ENCODE assay signal across 11 cellular contexts in the genomic region with DNA sequence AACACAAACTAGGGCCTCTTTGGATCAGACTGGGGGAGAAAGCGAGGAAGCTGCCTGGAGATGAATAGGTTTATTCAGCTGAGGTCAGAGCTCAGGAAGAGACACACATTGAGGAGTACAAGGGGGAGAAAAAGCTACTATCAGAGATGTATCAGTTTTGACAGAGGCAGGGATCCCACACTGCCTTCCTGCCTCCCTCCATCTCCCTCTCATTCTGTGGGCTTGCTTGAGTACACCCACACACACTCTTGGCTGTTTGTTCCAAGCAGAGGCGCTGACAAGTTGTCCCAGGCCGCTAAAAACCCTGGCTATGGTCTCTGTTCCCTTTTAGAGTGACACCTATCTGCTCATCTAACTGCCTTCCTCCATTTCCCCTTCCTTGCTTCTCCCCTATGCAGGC. TPM values are rescaled to one million over a fixed set of nuclear protein-coding genes. Genes with fewer than 3 reads are reported as not detected.
DNase-seq lines count a peak whose midpoint lies in the region; ATAC-seq and TF ChIP-seq lines count a peak whose summit lies in the region.
"Had no signal": no experiment of that assay in that cellular context is flagged by ENCODE, and none has a peak within 500 bp of the region (broad histone marks: within the 10 kb centered on the region; RNA-seq: fewer than 3 reads in every experiment).

No MANE protein-coding gene starts in this region.

- POLR2A ChIA-PET in MCF 10A (lab: Yijun Ruan, JAX) = interaction anchor here (5.4 kb wide), 1 partner anchor 15 kb away, joined by 56 read pairs; no protein-coding TSS in a partner anchor
- POLR2A ChIA-PET in activated naive CD8-positive, alpha-beta T cell treated with anti-CD3 and anti-CD28 coated beads, Interleukin-2, amount 10 ng/mL, durations not matched to agents 7 days and 5 days (lab: Charles Lee) = no interaction called here

- H3K36me3 Mint-ChIP-seq in MCF 10A (ENCODE audit: insufficient read depth, unreplicated experiment) (peaks cover 44% of the 10 kb centered on the region), naive B cell (peaks cover 0 to 17% of the 10 kb centered on the region in 2 donors)
- H3K36me3 Mint-ChIP-seq in activated naive CD8-positive, alpha-beta T cell treated with anti-CD3 and anti-CD28 coated beads, Interleukin-2, amount 10 ng/mL, durations not matched to agents 7 days and 5 days = peaks cover 6% of the 10 kb centered on the region

- no peaks in the 10 kb centered on the region for H4K20me1 ChIP-seq in mammary epithelial cell (ENCODE audit: insufficient read depth, low read length)

- H3K27me3 ChIP-seq in mammary epithelial cell (ENCODE audit: insufficient read depth, low read length) = no peaks in the 10 kb centered on the region
- no peaks in the 10 kb centered on the region for H3K27me3 ChIP-seq in upper lobe of left lung

- H3K27ac ChIP-seq in mammary epithelial cell (ENCODE audit: insufficient read depth, low read depth, low read length) (no peak overlapping the region), upper lobe of left lung (peak overlapping the region; percentile 5 to 84 (median 66))

- BruUV-seq in MCF 10A (replicated peaks; lab: Mats Ljungman, UMichigan) (no TSS peak), mammary epithelial cell (replicated peaks; lab: Mats Ljungman, UMichigan) (no TSS peak)

- peaks cover 45% of the 10 kb centered on the region for H3K4me1 Mint-ChIP-seq in MCF 10A (ENCODE audit: insufficient read depth, unreplicated experiment)
- H3K4me1 Mint-ChIP-seq in activated naive CD8-positive, alpha-beta T cell treated with anti-CD3 and anti-CD28 coated beads, Interleukin-2, amount 10 ng/mL, durations not matched to agents 7 days and 5 days = peaks cover 30% of the 10 kb centered on the region
- peaks cover 32 to 47% (median 41%) of the 10 kb centered on the region in 3 donors for H3K4me1 Mint-ChIP-seq in naive B cell

- H2AFZ ChIP-seq in mammary epithelial cell (ENCODE audit: low read depth, low read length) = no peak overlapping the region

- H3K9me3 ChIP-seq in mammary epithelial cell (replicated peaks; ENCODE audit: insufficient read depth, low read length) = no peaks in the 10 kb centered on the region
- H3K9me3 ChIP-seq in upper lobe of left lung = no peaks in the 10 kb centered on the region

- CTCF ChIA-PET in MCF 10A (lab: Yijun Ruan, JAX) (interaction anchor here (1.5 kb wide), 1 partner anchor 15 kb away, joined by 17 read pairs; no protein-coding TSS in a partner anchor), mammary epithelial cell (lab: Charles Lee; ENCODE audit: low non-redundant PET) (no interaction called here)

- no peak overlapping the region for H3K4me3 ChIP-seq in mammary epithelial cell (replicated peaks in 1 of 3; ENCODE audit: insufficient read depth in 1 of 3, low read depth in 2 of 3, low read length in 3 of 3)
- H3K4me3 ChIP-seq in upper lobe of left lung = no peak overlapping the region
- H3K4me3 ChIP-seq: K562 had no signal

- no peak for ATAC-seq in activated naive CD8-positive, alpha-beta T cell treated with anti-CD3 and anti-CD28 coated beads, Interleukin-2, amount 10 ng/mL, durations not matched to agents 7 days and 5 days (ENCODE audit: low read depth)
- ATAC-seq in naive B cell (ENCODE audit: low read depth in 2 of 2) (no peak), upper lobe of left lung (ENCODE audit: low FRiP score in 2 of 2) (no peak), sciatic nerve (no peak)
- ATAC-seq: activated CD4-positive, CD25-positive, alpha-beta regulatory T cell treated with anti-CD3 and anti-CD28 coated beads, Interleukin-2, amount 50 U/mL, for 24 hours; K562 had no signal

- in situ Hi-C loops in mammary epithelial cell (cut with MboI; ENCODE audit: low sequenced_read_pairs in 2 of 2) = no loop called here

- WGBS in mammary epithelial cell (ENCODE audit: low coverage, missing lambda C conversion rate) = 74% methylated on average over 3 of the region's 3 CpGs
- 61 to 82% methylated on average over 3 of the region's 3 CpGs for WGBS in upper lobe of left lung, 2 donors

- TF ChIP-seq EP300 in upper lobe of left lung (IDR thresholded peaks at IDR 0.05) = no peak

- intact Hi-C loops in MCF 10A (cut with micrococcal nuclease) = no loop called here
- intact Hi-C loops in mammary epithelial cell (cut with micrococcal nuclease) = no loop called here
- intact Hi-C loops in sciatic nerve (cut with DNase I) = no loop called here

- H3K36me3 ChIP-seq in mammary epithelial cell (ENCODE audit: insufficient read depth, low read length) = peaks cover 2% of the 10 kb centered on the region
- peaks cover 0 to 9% (median 2%) of the 10 kb centered on the region in 4 donors for H3K36me3 ChIP-seq in upper lobe of left lung

- peaks cover 8% of the 10 kb centered on the region for H3K79me2 ChIP-seq in mammary epithelial cell (ENCODE audit: insufficient read depth, low read length)

- no peak for TF ChIP-seq CTCF in MCF 10A (IDR thresholded peaks at IDR 0.05; ENCODE audit: unreplicated experiment)
- TF ChIP-seq CTCF in mammary epithelial cell (conservative IDR thresholded peaks at IDR 0.05 in 1 of 2, IDR thresholded peaks at IDR 0.05 in 1 of 2; ENCODE audit: extremely low read depth in 1 of 2, insufficient read depth in 1 of 2, low read depth in 1 of 2, low read length in 2 of 2) = no peak
- no peak for TF ChIP-seq CTCF in upper lobe of left lung (IDR thresholded peaks at IDR 0.05)

- no peak overlapping the region for H3K9ac ChIP-seq in mammary epithelial cell (ENCODE audit: insufficient read depth, low read length)

- no peaks in the 10 kb centered on the region for H3K9me3 Mint-ChIP-seq in MCF 10A (ENCODE audit: unreplicated experiment)
- H3K9me3 Mint-ChIP-seq in activated naive CD8-positive, alpha-beta T cell treated with anti-CD3 and anti-CD28 coated beads, Interleukin-2, amount 10 ng/mL, durations not matched to agents 7 days and 5 days = no peaks in the 10 kb centered on the region
- no peaks in the 10 kb centered on the region for H3K9me3 Mint-ChIP-seq in naive B cell

- DNase-seq in MCF 10A (ENCODE audit: unreplicated experiment) = no peak
- DNase-seq in mammary epithelial cell = no peak
- DNase-seq in activated naive CD8-positive, alpha-beta T cell treated with anti-CD3 and anti-CD28 coated beads, Interleukin-2, amount 10 ng/mL, durations not matched to agents 7 days and 5 days = no peak
- DNase-seq in naive B cell = no peak
- no peak for DNase-seq in upper lobe of left lung
- no peak for DNase-seq in sciatic nerve (ENCODE audit: low spot score)
- no peak for DNase-seq in dedifferentiated amniotic fluid mesenchymal stem cell (ENCODE audit: extremely low spot score)
- no peak for DNase-seq in NCI-H146 treated with DMSO at 0.1 percent for 48 hours (lab: John Stamatoyannopoulos, UW; ENCODE audit: unreplicated experiment)

- TF ChIP-seq POLR2A in upper lobe of left lung (IDR thresholded peaks at IDR 0.05) = no peak

- H3K4me2 ChIP-seq in mammary epithelial cell (ENCODE audit: insufficient read depth, low read depth, low read length) = no peak overlapping the region

- peak overlapping the region; percentile 92 for H3K27ac Mint-ChIP-seq in MCF 10A (ENCODE audit: low read depth, unreplicated experiment)
- peak overlapping the region; percentile 21 for H3K27ac Mint-ChIP-seq in activated naive CD8-positive, alpha-beta T cell treated with anti-CD3 and anti-CD28 coated beads, Interleukin-2, amount 10 ng/mL, durations not matched to agents 7 days and 5 days
- peak overlapping the region in 4 of 6 donors; percentile 59 to 95 (median 79) for H3K27ac Mint-ChIP-seq in naive B cell
- H3K27ac Mint-ChIP-seq: CD14-positive monocyte had no signal

- H3K27me3 Mint-ChIP-seq in MCF 10A (ENCODE audit: insufficient read depth, unreplicated experiment) (peaks cover 82% of the 10 kb centered on the region), naive B cell (peaks cover 0 to 19% (median 0%) of the 10 kb centered on the region in 3 donors)
- no peaks in the 10 kb centered on the region for H3K27me3 Mint-ChIP-seq in activated naive CD8-positive, alpha-beta T cell treated with anti-CD3 and anti-CD28 coated beads, Interleukin-2, amount 10 ng/mL, durations not matched to agents 7 days and 5 days

- H3K4me3 Mint-ChIP-seq in MCF 10A (ENCODE audit: unreplicated experiment) (peak overlapping the region; percentile 96), naive B cell (peak overlapping the region in 4 of 8 donors; percentile 2 to 70 (median 57))
- H3K4me3 Mint-ChIP-seq in activated naive CD8-positive, alpha-beta T cell treated with anti-CD3 and anti-CD28 coated beads, Interleukin-2, amount 10 ng/mL, durations not matched to agents 7 days and 5 days = no peak overlapping the region

- peaks cover 18% of the 10 kb centered on the region for H3K4me1 ChIP-seq in mammary epithelial cell (ENCODE audit: insufficient read depth, low read length)
- H3K4me1 ChIP-seq in upper lobe of left lung = peaks cover 3 to 15% (median 8%) of the 10 kb centered on the region in 4 donors

- dilution Hi-C loops in mammary epithelial cell (cut with HindIII; ENCODE audit: low sequenced_read_pairs) = no loop called here

RNA-seq across cellular contexts. Expression of a gene that starts 5.2 kb away (rescaled TPM):
- 39.3 and 41.6 TPM in 2 replicates for total RNA-seq in MCF 10A (2022)
- total RNA-seq in mammary epithelial cell = 10 to 100 TPM; 13.2 to 19.5 TPM
- 8.1 TPM for polyA plus RNA-seq in mammary epithelial cell
- polyA minus RNA-seq in mammary epithelial cell = 3.2 TPM
- total RNA-seq in activated naive CD8-positive, alpha-beta T cell treated with anti-CD3 and anti-CD28 coated beads, Interleukin-2, amount 10 ng/mL, durations not matched to agents 7 days and 5 days = 10 to 100 TPM; 73.2 to 76.4 TPM
- 10 to 100 TPM; 10.9 to 24.0 (median 14.5) TPM for polyA plus RNA-seq in naive B cell (ENCODE audit: low read depth in 6 of 6)
- 100 to 1,000 TPM in 1 of 6 donors, 10 to 100 TPM in 5; 33.4 to 162 (median 46.6) TPM for total RNA-seq in upper lobe of left lung
- total RNA-seq in sciatic nerve = 89.6 TPM

RNA-seq across cellular contexts. Expression of a gene that starts 6.6 kb away (rescaled TPM):
- total RNA-seq in MCF 10A (2022) (3.4 and 6.3 TPM in 2 replicates), mammary epithelial cell (1 to 10 TPM; 5.1 to 8.0 TPM), upper lobe of left lung (10 to 100 TPM in 4 of 6 donors, 1 to 10 TPM in 2; 7.6 to 68.1 (median 14.9) TPM), sciatic nerve (30.2 TPM)
- polyA plus RNA-seq in mammary epithelial cell (1.6 TPM), naive B cell (ENCODE audit: low read depth in 6 of 6) (1 to 10 TPM in 5 of 6 donors, not detected in 1; 1.2 to 3.8 (median 2.2) TPM)
- polyA minus RNA-seq in mammary epithelial cell = 9.5 TPM
- 10 to 100 TPM; 14.2 to 16.1 TPM for total RNA-seq in activated naive CD8-positive, alpha-beta T cell treated with anti-CD3 and anti-CD28 coated beads, Interleukin-2, amount 10 ng/mL, durations not matched to agents 7 days and 5 days

RNA-seq across cellular contexts. Expression of a gene that starts 38.8 kb away (rescaled TPM):
- total RNA-seq in MCF 10A (2022) (1.3 TPM in 2 replicates), mammary epithelial cell (1 to 10 TPM in 1 of 2 donors, under 1 TPM in 1; 0.56 to 1.7 TPM), upper lobe of left lung (1 to 10 TPM in 3 of 6 donors, under 1 TPM in 3; 0.46 to 1.3 (median 0.95) TPM), sciatic nerve (13.2 TPM)
- polyA plus RNA-seq in mammary epithelial cell (0.23 TPM), naive B cell (ENCODE audit: low read depth in 6 of 6) (not detected)
- polyA minus RNA-seq in mammary epithelial cell = 0.10 TPM
- total RNA-seq in activated naive CD8-positive, alpha-beta T cell treated with anti-CD3 and anti-CD28 coated beads, Interleukin-2, amount 10 ng/mL, durations not matched to agents 7 days and 5 days = under 1 TPM; 0.08 to 0.14 TPM
- total RNA-seq: K562 had no signal
- polyA plus RNA-seq: CD14-positive monocyte had no signal

Comparison
In these comparisons a context has a peak if more than half of its experiments do, and no peak if none do; other contexts are left out.
1. H3K27ac Mint-ChIP-seq: peak in every context shown above with its lines; median percentile 92 in MCF 10A; 79 in naive B cell; 21 in activated naive CD8-positive, alpha-beta T cell treated with anti-CD3 and anti-CD28 coated beads, Interleukin-2, amount 10 ng/mL, durations not matched to agents 7 days and 5 days.